ENCODE assay signal across 1 cellular context in the genomic region with DNA sequence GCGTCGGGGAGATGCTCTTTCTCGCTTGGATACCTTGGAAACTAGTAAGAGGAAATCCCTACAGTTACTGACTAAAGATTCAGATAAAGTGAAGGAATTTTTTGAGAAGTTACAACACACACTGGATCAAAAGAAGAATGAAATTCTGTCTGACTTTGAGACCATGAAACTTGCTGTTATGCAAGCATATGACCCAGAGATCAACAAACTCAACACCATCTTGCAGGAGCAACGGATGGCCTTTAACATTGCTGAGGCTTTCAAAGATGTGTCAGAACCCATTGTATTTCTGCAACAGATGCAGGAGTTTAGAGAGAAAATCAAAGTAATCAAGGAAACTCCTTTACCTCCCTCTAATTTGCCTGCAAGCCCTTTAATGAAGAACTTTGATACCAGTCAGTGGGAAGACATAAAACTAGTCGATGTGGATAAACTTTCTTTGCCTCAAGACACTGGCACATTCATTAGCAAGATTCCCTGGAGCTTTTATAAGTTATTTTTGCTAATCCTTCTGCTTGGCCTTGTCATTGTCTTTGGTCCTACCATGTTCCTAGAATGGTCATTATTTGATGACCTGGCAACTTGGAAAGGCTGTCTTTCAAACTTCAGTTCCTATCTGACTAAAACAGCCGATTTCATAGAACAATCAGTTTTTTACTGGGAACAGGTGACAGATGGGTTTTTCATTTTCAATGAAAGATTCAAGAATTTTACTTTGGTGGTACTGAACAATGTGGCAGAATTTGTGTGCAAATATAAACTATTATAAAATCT.
TF ChIP-seq lines count a peak whose summit lies in the region.

No MANE protein-coding gene starts in this region.

TF ChIP-seq in K562, 482 proteins besides CTCF, POLR2A, EP300 and RAD21:
- peak; percentile 59 for TF ChIP-seq ZNF316 (IDR thresholded peaks at IDR 0.05)
- no peak for TF ChIP-seq CBX2 (IDR thresholded peaks at IDR 0.05; ENCODE audit: insufficient read depth, low read length, poor library complexity, severe bottlenecking)
- 0 out of 2 replicates have a peak, but pooled peaks have one; percentile 8 for TF ChIP-seq MAFG (tag; conservative IDR thresholded peaks at IDR 0.05)
- no peak for TF ChIP-seq ZNF41 (CRISPR knock-in tag; conservative IDR thresholded peaks at IDR 0.05)
- TF ChIP-seq BCLAF1 (IDR thresholded peaks at IDR 0.05; ENCODE audit: borderline replicate concordance in 1 of 2, control insufficient read depth in 1 of 2, low read depth in 2 of 2, low read length in 1 of 2), result no peak
- TF ChIP-seq C11orf30 (IDR thresholded peaks at IDR 0.05; ENCODE audit: low read depth), result peak; percentile 52; the same call in 1 of the 2 replicates
- 0 out of 2 replicates have a peak, but pooled peaks have one; percentile 19 for TF ChIP-seq MAFF (IDR thresholded peaks at IDR 0.05; ENCODE audit: low read length)
- no peak for TF ChIP-seq SNAPC5 (CRISPR knock-in tag; IDR thresholded peaks at IDR 0.05)
